Comparison of ENCODE assay signal across 14 cellular contexts in genomic region chr10:74433993-74434392, GRCh38.
"Had no signal": no experiment of that assay in that cellular context is flagged by ENCODE, and none has a peak within 500 bp of the region (broad histone marks: within the 10 kb centered on the region; RNA-seq: fewer than 3 reads in every experiment).

No MANE protein-coding gene starts in this region.

- H3K9me3 Mint-ChIP-seq: activated T-helper 1 cell treated with anti-CD3 and anti-CD28 coated beads, Interleukin-12 subunit alpha, Interleukin-12 subunit beta, Interleukin-2, Interleukin-4 antibody, amounts not matched to agents 30 ng/mL and 10 ng/mL and 1 ng/mL, durations not matched to agents 14 hours and 24 hours and 36 hours; effector memory CD8-positive, alpha-beta T cell; natural killer cell had no signal

- DNase-seq: activated CD4-positive, alpha-beta T cell treated with anti-CD3 and anti-CD28 coated beads, Interleukin-2, amount 50 U/mL, for 4 hours; activated gamma-delta T cell treated with Interleukin-2 at 50 U/mL for 16 hours; effector memory CD8-positive, alpha-beta T cell; esophagus squamous epithelium; foreskin melanocyte; glutamatergic neuron; hippocampal formation; lower lobe of right lung; natural killer cell; posterior cingulate gyrus; stimulated activated naive CD8-positive, alpha-beta T cell treated with anti-CD3 and anti-CD28 coated beads, Interleukin-15, amount 100 ng/mL, for 72 hours had no signal

- H3K4me3 ChIP-seq: esophagus squamous epithelium, lower lobe of right lung, suprapubic skin had no signal

- H3K27ac Mint-ChIP-seq: activated naive CD4-positive, alpha-beta T cell treated with anti-CD3 and anti-CD28 coated beads, Interleukin-2, amount 50 U/mL, for 72 hours; activated T-helper 1 cell treated with anti-CD3 and anti-CD28 coated beads, Interleukin-12 subunit alpha, Interleukin-12 subunit beta, Interleukin-2, Interleukin-4 antibody, amounts not matched to agents 30 ng/mL and 10 ng/mL and 1 ng/mL, durations not matched to agents 14 hours and 24 hours and 36 hours; effector memory CD8-positive, alpha-beta T cell; natural killer cell; stimulated activated naive CD8-positive, alpha-beta T cell treated with anti-CD3 and anti-CD28 coated beads, Interleukin-15, amount 100 ng/mL, for 72 hours had no signal

- H3K27me3 ChIP-seq: esophagus squamous epithelium, suprapubic skin had no signal

- H3K36me3 ChIP-seq: lower lobe of right lung, suprapubic skin had no signal

- H3K27me3 Mint-ChIP-seq: effector memory CD8-positive, alpha-beta T cell; stimulated activated naive CD8-positive, alpha-beta T cell treated with anti-CD3 and anti-CD28 coated beads, Interleukin-15, amount 100 ng/mL, for 72 hours had no signal

- H3K36me3 Mint-ChIP-seq: natural killer cell had no signal

- H3K9me3 ChIP-seq: esophagus squamous epithelium, lower lobe of right lung, suprapubic skin had no signal

- ATAC-seq: activated naive CD4-positive, alpha-beta T cell treated with anti-CD3 and anti-CD28 coated beads, Interleukin-2, amount 50 U/mL, for 72 hours; effector memory CD8-positive, alpha-beta T cell; natural killer cell; stimulated activated naive CD8-positive, alpha-beta T cell treated with anti-CD3 and anti-CD28 coated beads, Interleukin-15, amount 100 ng/mL, for 72 hours had no signal

- H3K27ac ChIP-seq: esophagus squamous epithelium, lower lobe of right lung, suprapubic skin had no signal

- H3K4me1 Mint-ChIP-seq: natural killer cell had no signal

- H3K4me3 Mint-ChIP-seq: activated T-helper 1 cell treated with anti-CD3 and anti-CD28 coated beads, Interleukin-12 subunit alpha, Interleukin-12 subunit beta, Interleukin-2, Interleukin-4 antibody, amounts not matched to agents 30 ng/mL and 10 ng/mL and 1 ng/mL, durations not matched to agents 14 hours and 24 hours and 36 hours; effector memory CD8-positive, alpha-beta T cell; natural killer cell; stimulated activated naive CD8-positive, alpha-beta T cell treated with anti-CD3 and anti-CD28 coated beads, Interleukin-15, amount 100 ng/mL, for 72 hours had no signal
